Comparison of ENCODE assay signal across 1 cellular context in genomic region chr1:243824907-243825306, GRCh38. TPM values are rescaled to one million over a fixed set of nuclear protein-coding genes. Genes with fewer than 3 reads are reported as not detected.
"Had no signal": no experiment of that assay in that cellular context is flagged by ENCODE, and none has a peak within 500 bp of the region (broad histone marks: within the 10 kb centered on the region; RNA-seq: fewer than 3 reads in every experiment).

No MANE protein-coding gene starts in this region.

RNA-seq across cellular contexts. Expression of gene AKT3, which starts 25.1 kb away (rescaled TPM):
- total RNA-seq: HT-29 had no signal
